In genomic region chr6:123715243-123715863, GRCh38 we compare ENCODE assay signal across 9 cellular contexts.
DNase-seq lines count a peak whose midpoint lies in the region; ATAC-seq and TF ChIP-seq lines count a peak whose summit lies in the region.
"Had no signal": no experiment of that assay in that cellular context is flagged by ENCODE, and none has a peak within 500 bp of the region (broad histone marks: within the 10 kb centered on the region; RNA-seq: fewer than 3 reads in every experiment).

No MANE protein-coding gene starts in this region.

- ATAC-seq in GM21723 (IDR thresholded peaks at IDR 0.05; ENCODE audit: unreplicated experiment): peak; percentile 78

- H3K27ac ChIP-seq in VCaP (no peak overlapping the region), suprapubic skin (no peak overlapping the region)

- H3K4me3 Mint-ChIP-seq in immature natural killer cell: no peak overlapping the region
- H3K4me3 Mint-ChIP-seq: IgD-negative memory B cell had no signal

- H3K27ac Mint-ChIP-seq in immature natural killer cell: no peak overlapping the region

- no peaks in the 10 kb centered on the region for H3K36me3 ChIP-seq in suprapubic skin

- WGBS in suprapubic skin: 48% methylated on average over 5 of the region's 5 CpGs

- peak; percentile 26 for DNase-seq in DMS53 treated with DMSO at 0.1 percent for 48 hours (lab: John Stamatoyannopoulos, UW; ENCODE audit: unreplicated experiment)
- peak; percentile 66 for DNase-seq in NAMALWA (ENCODE audit: low spot score)
- peak; percentile 1 to 5 (median 5) for DNase-seq in immature natural killer cell
- DNase-seq in suprapubic skin (ENCODE audit: low spot score in 2 of 2): no peak
- DNase-seq in CD1c-positive myeloid dendritic cell (ENCODE audit: extremely low spot score): no peak
- no peak for DNase-seq in stimulated activated CD4-positive, alpha-beta T cell treated with anti-CD3 and anti-CD28 coated beads, Interleukin-15, amount 100 ng/mL, for 24 hours

- no peaks in the 10 kb centered on the region for H3K4me1 ChIP-seq in suprapubic skin

- peaks cover 0 to 12% (median 2%) of the 10 kb centered on the region in 6 donors for H3K9me3 Mint-ChIP-seq in immature natural killer cell
- H3K9me3 Mint-ChIP-seq: IgD-negative memory B cell had no signal

- no peak overlapping the region for H3K4me3 ChIP-seq in suprapubic skin

- H3K36me3 Mint-ChIP-seq in immature natural killer cell: no peaks in the 10 kb centered on the region

- no peak for TF ChIP-seq EP300 in suprapubic skin (IDR thresholded peaks at IDR 0.05)

- TF ChIP-seq POLR2A in suprapubic skin (IDR thresholded peaks at IDR 0.05): no peak

- H3K27me3 Mint-ChIP-seq in immature natural killer cell (ENCODE audit: low read depth in 3 of 3): peaks cover 0 to 2% (median 2%) of the 10 kb centered on the region in 3 donors
- H3K27me3 Mint-ChIP-seq: IgD-negative memory B cell had no signal

- H3K4me1 Mint-ChIP-seq in immature natural killer cell: no peaks in the 10 kb centered on the region
- H3K4me1 Mint-ChIP-seq: IgD-negative memory B cell had no signal

- H3K9me3 ChIP-seq in suprapubic skin: no peaks in the 10 kb centered on the region

- TF ChIP-seq CTCF in VCaP (conservative IDR thresholded peaks at IDR 0.05) (peak; percentile 73), suprapubic skin (IDR thresholded peaks at IDR 0.05) (peak in 1 of 2 donors; percentile 20)

- H3K27me3 ChIP-seq in suprapubic skin: no peaks in the 10 kb centered on the region

Comparison
In these comparisons a context has a peak if more than half of its experiments do, and no peak if none do; other contexts are left out.
1. DNase-seq: peak in DMS53 treated with DMSO at 0.1 percent for 48 hours (single experiment), NAMALWA (single experiment) and immature natural killer cell (3 of 3); none in suprapubic skin (0 of 2), CD1c-positive myeloid dendritic cell (single experiment) and stimulated activated CD4-positive, alpha-beta T cell treated with anti-CD3 and anti-CD28 coated beads, Interleukin-15, amount 100 ng/mL, for 24 hours (single experiment).